In the genomic region with DNA sequence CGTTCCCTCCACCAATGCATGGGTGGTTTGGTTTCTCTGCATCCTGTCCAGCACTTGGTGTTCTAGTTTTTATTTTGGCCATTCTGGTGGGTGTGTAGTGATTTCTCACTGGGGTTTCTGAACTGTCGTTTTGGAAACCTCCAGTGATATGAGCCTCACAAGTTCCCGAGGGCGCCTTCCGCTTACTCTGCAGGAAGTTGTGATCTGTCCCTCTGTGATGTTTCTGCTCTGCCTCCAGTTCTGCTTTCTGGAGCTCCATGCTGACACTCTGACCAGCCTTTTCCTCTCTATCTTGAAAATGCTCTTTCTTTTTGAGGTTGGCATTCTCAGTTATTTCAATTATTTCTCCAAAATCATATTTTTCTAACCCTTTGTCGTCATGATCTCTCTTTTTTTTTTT, we compare ENCODE assay signal across 24 cellular contexts.
"Had no signal": no experiment of that assay in that cellular context is flagged by ENCODE, and none has a peak within 500 bp of the region (broad histone marks: within the 10 kb centered on the region; RNA-seq: fewer than 3 reads in every experiment).

No MANE protein-coding gene starts in this region.

- H3K4me3 ChIP-seq: ascending aorta, body of pancreas, SJCRH30 had no signal

- ATAC-seq: activated naive CD4-positive, alpha-beta T cell treated with anti-CD3 and anti-CD28 coated beads, Interleukin-2, amount 50 U/mL, for 72 hours; activated naive CD8-positive, alpha-beta T cell treated with anti-CD3 and anti-CD28 coated beads, Interleukin-2, amount 50 U/mL, for 24 hours; activated T-cell treated with anti-CD3 and anti-CD28 coated beads, Interleukin-2, amount 50 U/mL, for 4 hours; body of pancreas; SK-N-SH treated with all-trans-retinoic acid at 6 μM for 48 hours; T-cell; WTC11 had no signal

- DNase-seq: activated CD4-positive, alpha-beta T cell treated with anti-CD3 and anti-CD28 coated beads, Interleukin-2, amount 10 ng/mL, durations not matched to agents 24 days and 14 days; activated CD4-positive, alpha-beta T cell treated with anti-CD3 and anti-CD28 coated beads, Interleukin-2, amount 50 U/mL, for 48 hours; activated CD4-positive, CD25-positive, alpha-beta regulatory T cell treated with anti-CD3 and anti-CD28 coated beads, Interleukin-2, amount 50 U/mL, for 72 hours; activated effector memory CD4-positive, alpha-beta T cell treated with anti-CD3 and anti-CD28 coated beads, Interleukin-2, amount 50 U/mL, for 16 hours; activated naive CD4-positive, alpha-beta T cell treated with Interleukin-2 at 50 U/mL for 16 hours; activated naive CD8-positive, alpha-beta T cell treated with anti-CD3 and anti-CD28 coated beads, Interleukin-2, amount 50 U/mL, for 24 hours; activated T-cell treated with anti-CD3 and anti-CD28 coated beads, Interleukin-2, amount 50 U/mL, for 4 hours; amniotic stem cell; body of pancreas; NCI-H1092; NCI-H1417; NCI-H1930; NCI-H2171; NCI-H2227 treated with DMSO at 0.1 percent for 48 hours; NCI-H526; NCI-H82; SJCRH30; T-cell; T-helper 2 cell; T1000 had no signal
